25 cellular contexts compared by ENCODE assay signal in the genomic region with DNA sequence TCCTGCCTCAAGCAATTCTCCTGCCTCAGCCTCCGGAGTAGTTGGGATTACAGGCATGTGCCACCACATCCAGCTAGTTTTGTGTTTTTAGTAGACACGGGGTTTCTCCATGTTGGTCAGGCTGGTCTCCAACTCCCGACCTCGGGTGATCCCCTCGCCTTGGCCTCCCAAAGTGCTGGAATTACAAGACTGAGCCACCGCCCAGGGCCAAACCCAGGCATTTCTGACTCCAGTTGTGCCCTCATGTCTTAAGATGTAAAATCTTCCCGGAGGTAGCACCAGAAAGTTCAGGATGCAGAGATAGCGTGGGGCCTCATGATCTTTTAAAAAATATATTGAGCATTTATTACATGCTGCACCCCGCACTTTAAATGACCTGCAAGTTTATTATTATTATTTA.
"Had no signal": no experiment of that assay in that cellular context is flagged by ENCODE, and none has a peak within 500 bp of the region (broad histone marks: within the 10 kb centered on the region; RNA-seq: fewer than 3 reads in every experiment).

No MANE protein-coding gene starts in this region.

- DNase-seq: stimulated activated CD4-positive, alpha-beta T cell treated with anti-CD3 and anti-CD28 coated beads, Interleukin-2, amount 100 ng/mL, for 48 hours; stimulated activated CD4-positive, alpha-beta T cell treated with anti-CD3 and anti-CD28 coated beads, Interleukin-4, amount 100 ng/mL, for 1 hour; stimulated activated CD4-positive, alpha-beta T cell treated with anti-CD3 and anti-CD28 coated beads, Interleukin-4, amount 100 ng/mL, for 24 hours; stimulated activated CD4-positive, alpha-beta T cell treated with anti-CD3 and anti-CD28 coated beads, Interleukin-4, amount 100 ng/mL, for 4 hours; stimulated activated CD8-positive, alpha-beta memory T cell treated with anti-CD3 and anti-CD28 coated beads, Interleukin-4, amount 100 ng/mL, for 48 hours; stimulated activated naive B cell treated with anti-CD40 and anti-IgM and Interleukin-4, amounts not matched to agents 10 μg/mL and 1 μg/mL and 100 μg/mL, for 72 hours; stimulated activated naive CD4-positive, alpha-beta T cell; stimulated activated naive CD4-positive, alpha-beta T cell treated with Interleukin-2 at 50 U/mL for 16 hours; stimulated activated naive CD8-positive, alpha-beta T cell treated with anti-CD3 and anti-CD28 coated beads, Interleukin-15, amount 100 ng/mL, for 72 hours; stimulated activated naive CD8-positive, alpha-beta T cell treated with anti-CD3 and anti-CD28 coated beads, Interleukin-15, Interleukin-2, amounts not matched to agents 100 U/mL and 50 U/mL, for 24 hours; stomach; substantia nigra; testis; thyroid gland; tibial artery; upper lobe of left lung; upper lobe of right lung; uterus had no signal

- ATAC-seq: stimulated activated effector memory CD8-positive, alpha-beta T cell treated with anti-CD3 and anti-CD28 coated beads, Interleukin-12 subunit alpha, Interleukin-12 subunit beta, amount 100 ng/mL, for 72 hours; stimulated activated memory B cell treated with anti-CD40 and anti-IgM and Interleukin-4, amounts not matched to agents 10 μg/mL and 1 μg/mL and 100 μg/mL, for 72 hours; stimulated activated naive B cell treated with anti-CD40 and anti-IgM and Interleukin-4, amounts not matched to agents 10 μg/mL and 1 μg/mL and 100 μg/mL, for 72 hours; stimulated activated naive CD8-positive, alpha-beta T cell treated with anti-CD3 and anti-CD28 coated beads, Interleukin-15, amount 100 ng/mL, for 72 hours; stimulated activated naive CD8-positive, alpha-beta T cell treated with anti-CD3 and anti-CD28 coated beads, Interleukin-15, Interleukin-2, amounts not matched to agents 100 U/mL and 50 U/mL, for 24 hours; upper lobe of right lung had no signal

- H3K36me3 ChIP-seq: stomach, suprapubic skin, thoracic aorta, thyroid gland, tibial artery, tibial nerve, transverse colon, upper lobe of left lung, upper lobe of right lung, uterus, vagina had no signal

- H3K4me1 ChIP-seq: testis, thyroid gland, tibial artery, tibial nerve, upper lobe of right lung, uterus, vagina had no signal

- H3K27ac ChIP-seq: stomach, suprapubic skin, testis, thoracic aorta, thyroid gland, tibial artery, tibial nerve, transverse colon, upper lobe of left lung, upper lobe of right lung, uterus, vagina had no signal

- H3K4me3 ChIP-seq: stomach, suprapubic skin, testis, thoracic aorta, thyroid gland, tibial artery, tibial nerve, transverse colon, upper lobe of left lung, upper lobe of right lung, uterus, vagina had no signal

- H3K27me3 ChIP-seq: stomach, suprapubic skin, testis, thyroid gland, tibial artery, tibial nerve, transverse colon, upper lobe of left lung, upper lobe of right lung, uterus, vagina had no signal

- H3K9me3 ChIP-seq: stomach, suprapubic skin, testis, thoracic aorta, thyroid gland, tibial artery, tibial nerve, transverse colon, upper lobe of left lung, upper lobe of right lung, uterus, vagina had no signal
